26 cellular contexts compared by ENCODE assay signal in genomic region chr7:42893341-42894242, GRCh38. TPM values are rescaled to one million over a fixed set of nuclear protein-coding genes. Genes with fewer than 3 reads are reported as not detected.
DNase-seq lines count a peak whose midpoint lies in the region; ATAC-seq and TF ChIP-seq lines count a peak whose summit lies in the region.
"Had no signal": no experiment of that assay in that cellular context is flagged by ENCODE, and none has a peak within 500 bp of the region (broad histone marks: within the 10 kb centered on the region; RNA-seq: fewer than 3 reads in every experiment).

No MANE protein-coding gene starts in this region.

- H4K20me1 ChIP-seq in DND-41 (ENCODE audit: insufficient read depth, low read length) = no peaks in the 10 kb centered on the region

- no peak overlapping the region for H3K4me3 ChIP-seq in DND-41 (ENCODE audit: low read depth in 1 of 2, low read length in 2 of 2)
- H3K4me3 ChIP-seq: esophagus muscularis mucosa, mucosa of descending colon, psoas muscle, SJSA1, skin epidermis, stomach had no signal

- peaks cover 3% of the 10 kb centered on the region for H3K27me3 ChIP-seq in DND-41 (ENCODE audit: insufficient read depth, low read length, poor library complexity)
- H3K27me3 ChIP-seq: esophagus muscularis mucosa, stomach had no signal

- H3K79me2 ChIP-seq in DND-41 (ENCODE audit: insufficient read depth, low read length) = no peaks in the 10 kb centered on the region

- DNase-seq in DND-41 (peak; percentile 24), M059J (ENCODE audit: low read depth) (peak; percentile 14), NCI-H69 (lab: John Stamatoyannopoulos, UW) (peak; percentile 69), GM10266 (ENCODE audit: extremely low spot score) (no peak), T-helper 1 cell (no peak)
- no peak for DNase-seq in stimulated activated CD4-positive, alpha-beta T cell treated with anti-CD3 and anti-CD28 coated beads, Interleukin-12 subunit alpha, Interleukin-12 subunit beta, amount 100 ng/mL, for 4 hours
- DNase-seq: activated CD4-positive, CD25-positive, alpha-beta regulatory T cell; activated naive CD4-positive, alpha-beta T cell treated with anti-CD3 and anti-CD28 coated beads, Interleukin-2, amount 10 ng/mL, durations not matched to agents 7 days and 5 days; activated T-cell treated with anti-CD3 and anti-CD28 coated beads, Interleukin-2, amount 50 U/mL, for 4 hours; aorta; effector CD4-positive, alpha-beta T cell; EL; GOT3; MM.1S; mucosa of descending colon; NCI-H226; psoas muscle; stimulated activated CD4-positive, alpha-beta T cell treated with anti-CD3 and anti-CD28 coated beads, Interleukin-4, amount 100 ng/mL, for 1 hour; stomach; T-helper 17 cell had no signal

- H3K27ac ChIP-seq in DND-41 (ENCODE audit: low read length) = no peak overlapping the region
- H3K27ac ChIP-seq: esophagus muscularis mucosa, psoas muscle, SJSA1, skin epidermis, stomach had no signal

- ATAC-seq in DND-41 (ENCODE audit: insufficient read depth, low read depth) (peak; percentile 31; the same call in 1 of the 3 replicates), esophagus mucosa (peak; percentile 35), HG02571 (IDR thresholded peaks at IDR 0.05; ENCODE audit: unreplicated experiment) (no peak)
- ATAC-seq: activated T-cell treated with anti-CD3 and anti-CD28 coated beads, Interleukin-2, amount 50 U/mL, for 4 hours; left lobe of liver; mucosa of descending colon; psoas muscle; T-helper 17 cell had no signal

- H3K9ac ChIP-seq in DND-41 (ENCODE audit: low read depth, low read length) = no peak overlapping the region

- H3K4me2 ChIP-seq in DND-41 (ENCODE audit: insufficient read depth, low read length) = no peak overlapping the region

- H2AFZ ChIP-seq in DND-41 (ENCODE audit: low read depth, low read length) = no peak overlapping the region

- no peaks in the 10 kb centered on the region for H3K9me3 ChIP-seq in DND-41 (ENCODE audit: insufficient read depth, low read length, severe bottlenecking)
- H3K9me3 ChIP-seq: psoas muscle, SJSA1 had no signal

- H3K36me3 ChIP-seq in DND-41 (ENCODE audit: insufficient read depth, low read length) = no peaks in the 10 kb centered on the region
- H3K36me3 ChIP-seq: esophagus muscularis mucosa, SJSA1, stomach had no signal

- no peaks in the 10 kb centered on the region for H3K4me1 ChIP-seq in DND-41 (ENCODE audit: insufficient read depth, low read length)
- H3K4me1 ChIP-seq: psoas muscle, SJSA1 had no signal

- TF ChIP-seq CTCF in DND-41 (IDR thresholded peaks at IDR 0.05; ENCODE audit: borderline replicate concordance, extremely low read depth, low read length, poor library complexity, severe bottlenecking) = no peak
- TF ChIP-seq CTCF in GM10266 (IDR thresholded peaks at IDR 0.05; ENCODE audit: control insufficient read depth, insufficient read depth, low read depth, missing control alignments) = no peak

RNA-seq across cellular contexts. Expression of gene C7orf25, which starts 18.3 kb away (rescaled TPM):
- 8.2 and 15.5 TPM in 2 replicates for total RNA-seq in M059J (2014; rRNA removed; shearing (Covaris generic))
- 3.8 TPM for total RNA-seq in esophagus mucosa

RNA-seq across cellular contexts. Expression of gene PSMA2, which starts 38.4 kb away (rescaled TPM):
- total RNA-seq in M059J (2014; rRNA removed; shearing (Covaris generic)) = 306 and 309 TPM in 2 replicates
- 74.4 TPM for total RNA-seq in esophagus mucosa

RNA-seq across cellular contexts. Expression of gene MRPL32, which starts 38.6 kb away (rescaled TPM):
- 76.2 and 89.5 TPM in 2 replicates for total RNA-seq in M059J (2014; rRNA removed; shearing (Covaris generic))
- 41.2 TPM for total RNA-seq in esophagus mucosa

Comparison
In these comparisons a context has a peak if more than half of its experiments do, and no peak if none do; other contexts are left out.
1. DNase-seq: peak in DND-41 (single experiment), M059J (single experiment) and NCI-H69 (single experiment); none in GM10266 (single experiment), stimulated activated CD4-positive, alpha-beta T cell treated with anti-CD3 and anti-CD28 coated beads, Interleukin-12 subunit alpha, Interleukin-12 subunit beta, amount 100 ng/mL, for 4 hours (single experiment) and T-helper 1 cell (0 of 5).